Comparison of ENCODE assay signal across 14 cellular contexts in the genomic region with DNA sequence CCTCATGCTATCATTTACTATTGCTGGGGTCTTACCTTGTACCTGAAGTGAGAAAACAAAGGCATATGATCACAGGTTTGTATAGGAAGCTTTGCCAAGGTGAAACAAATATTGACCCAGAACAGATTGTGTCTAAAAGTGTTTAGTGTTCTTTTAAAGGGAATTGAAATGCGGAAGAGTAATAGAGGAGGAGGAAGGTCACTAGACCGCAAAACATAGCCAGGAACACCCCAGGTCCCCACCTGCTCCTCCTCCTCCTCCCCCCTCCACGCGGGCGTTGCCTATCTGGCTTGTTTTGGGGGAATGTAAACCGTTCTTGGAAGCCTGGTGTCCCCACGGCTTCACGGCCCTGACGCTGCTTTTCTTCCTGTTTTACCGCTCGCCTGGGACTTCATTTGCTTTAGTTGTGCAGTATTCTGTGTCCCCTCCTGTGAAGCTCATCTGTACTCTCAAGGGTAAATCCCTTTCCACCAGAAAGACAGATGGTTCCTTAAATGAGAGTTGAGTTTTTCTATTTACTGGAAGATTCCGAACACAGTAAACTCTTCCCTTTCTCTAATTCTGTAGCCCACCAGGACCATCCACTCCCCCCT.
DNase-seq lines count a peak whose midpoint lies in the region; ATAC-seq and TF ChIP-seq lines count a peak whose summit lies in the region.
"Had no signal": no experiment of that assay in that cellular context is flagged by ENCODE, and none has a peak within 500 bp of the region (broad histone marks: within the 10 kb centered on the region; RNA-seq: fewer than 3 reads in every experiment).

No MANE protein-coding gene starts in this region.

- ATAC-seq in WTC11 (peak; percentile 33), HG02884 (IDR thresholded peaks at IDR 0.05; ENCODE audit: unreplicated experiment) (no peak)
- ATAC-seq: activated T-cell treated with anti-CD3 and anti-CD28 coated beads, Interleukin-2, amount 50 U/mL, for 4 hours; gastroesophageal sphincter had no signal

- no peaks in the 10 kb centered on the region for H4K20me1 ChIP-seq in osteoblast (ENCODE audit: insufficient read depth, low read length)

- peaks cover 14% of the 10 kb centered on the region for H3K9me3 Mint-ChIP-seq in WTC11

- no peak overlapping the region for H2AFZ ChIP-seq in osteoblast (ENCODE audit: low read length)

- no peaks in the 10 kb centered on the region for H3K79me2 ChIP-seq in osteoblast (ENCODE audit: insufficient read depth, low read length)

- H3K27me3 ChIP-seq in osteoblast (ENCODE audit: insufficient read depth, low read length) = peaks cover 7% of the 10 kb centered on the region

- H3K4me1 ChIP-seq in osteoblast (ENCODE audit: insufficient read depth, low read length) = peaks cover 12% of the 10 kb centered on the region
- H3K4me1 ChIP-seq: gastroesophageal sphincter had no signal

- H3K4me2 ChIP-seq in osteoblast (ENCODE audit: insufficient read depth, low read length) = peak overlapping the region; percentile 71

- no peak overlapping the region for H3K27ac ChIP-seq in osteoblast (ENCODE audit: low read depth, low read length)
- H3K27ac ChIP-seq: gastroesophageal sphincter had no signal

- POLR2A ChIA-PET in GM10248 (lab: Yijun Ruan, JAX) = no interaction called here
- POLR2A ChIA-PET in WTC11 (lab: Charles Lee) = no interaction called here

- TF ChIP-seq CTCF in GM10248 (IDR thresholded peaks at IDR 0.05; ENCODE audit: control extremely low read depth, extremely low read depth, low read depth, missing control alignments) (no peak), WTC11 (IDR thresholded peaks at IDR 0.05) (no peak), osteoblast (IDR thresholded peaks at IDR 0.05; ENCODE audit: extremely low read depth, low read depth, low read length) (no peak)

- no peaks in the 10 kb centered on the region for H3K36me3 ChIP-seq in osteoblast (ENCODE audit: insufficient read depth, low read length)
- H3K36me3 ChIP-seq: gastroesophageal sphincter had no signal

- DNase-seq in GM10248 (ENCODE audit: extremely low spot score) = peak; percentile 35
- peak; percentile 12 for DNase-seq in LoVo (ENCODE audit: low spot score)
- DNase-seq in WTC11 (ENCODE audit: low spot score) = no peak
- DNase-seq in osteoblast (ENCODE audit: insufficient read length, low spot score, missing footprints) = no peak
- no peak for DNase-seq in ecto neural progenitor cell (ENCODE audit: low spot score)
- no peak for DNase-seq in stimulated activated CD4-positive, alpha-beta T cell treated with anti-CD3 and anti-CD28 coated beads, Interleukin-1b, Interleukin-23, amount 100 ng/mL, for 48 hours
- DNase-seq in NCI-H1694 (lab: John Stamatoyannopoulos, UW) = no peak
- DNase-seq: activated T-cell treated with anti-CD3 and anti-CD28 coated beads, Interleukin-2, amount 50 U/mL, for 4 hours; T-helper 2 cell had no signal

- peaks cover 21% of the 10 kb centered on the region for H3K27me3 Mint-ChIP-seq in WTC11 (ENCODE audit: low read depth)

- H3K9me3 ChIP-seq in osteoblast (ENCODE audit: low read depth, low read length) = no peaks in the 10 kb centered on the region

- no peak overlapping the region for H3K4me3 ChIP-seq in osteoblast (ENCODE audit: insufficient read depth, low read length)
- H3K4me3 ChIP-seq: gastroesophageal sphincter, skin epidermis had no signal

- H3K36me3 Mint-ChIP-seq in WTC11 = no peaks in the 10 kb centered on the region; the same call in 1 of the 2 replicates

- peaks cover 18% of the 10 kb centered on the region for H3K4me1 Mint-ChIP-seq in WTC11

- CTCF ChIA-PET in GM10248 (lab: Yijun Ruan, JAX) = interaction anchor here (3.4 kb wide), 1 partner anchor 57 kb away, joined by 14 read pairs; no protein-coding TSS in a partner anchor
- CTCF ChIA-PET in WTC11 (lab: Charles Lee) = interaction anchor here (0.8 to 3.7 kb wide), 3 partner anchors 10 to 61 kb away, joined by 3 to 16 read pairs (median 3); no protein-coding TSS in a partner anchor

- no peak overlapping the region for H3K4me3 Mint-ChIP-seq in WTC11
- H3K4me3 Mint-ChIP-seq: activated T-cell treated with anti-CD3 and anti-CD28 coated beads, Interleukin-2, amount 50 U/mL, for 4 hours; central memory CD8-positive, alpha-beta T cell; H9 had no signal

- no peak overlapping the region for H3K27ac Mint-ChIP-seq in WTC11
- H3K27ac Mint-ChIP-seq: H9 had no signal

TF ChIP-seq in WTC11, 78 proteins besides CTCF, POLR2A, EP300 and RAD21:
- TF ChIP-seq, protein P1, sequence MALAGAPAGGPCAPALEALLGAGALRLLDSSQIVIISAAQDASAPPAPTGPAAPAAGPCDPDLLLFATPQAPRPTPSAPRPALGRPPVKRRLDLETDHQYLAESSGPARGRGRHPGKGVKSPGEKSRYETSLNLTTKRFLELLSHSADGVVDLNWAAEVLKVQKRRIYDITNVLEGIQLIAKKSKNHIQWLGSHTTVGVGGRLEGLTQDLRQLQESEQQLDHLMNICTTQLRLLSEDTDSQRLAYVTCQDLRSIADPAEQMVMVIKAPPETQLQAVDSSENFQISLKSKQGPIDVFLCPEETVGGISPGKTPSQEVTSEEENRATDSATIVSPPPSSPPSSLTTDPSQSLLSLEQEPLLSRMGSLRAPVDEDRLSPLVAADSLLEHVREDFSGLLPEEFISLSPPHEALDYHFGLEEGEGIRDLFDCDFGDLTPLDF (CRISPR knock-in tag; IDR thresholded peaks at IDR 0.05) = no peak
- TF ChIP-seq ZNF121 (CRISPR knock-in tag; IDR thresholded peaks at IDR 0.05) (no peak), ZNF416 (CRISPR knock-in tag; IDR thresholded peaks at IDR 0.05) (no peak), KAT7 (CRISPR knock-in tag; IDR thresholded peaks at IDR 0.05; ENCODE audit: borderline replicate concordance) (no peak), ZNF232 (CRISPR knock-in tag; IDR thresholded peaks at IDR 0.05) (no peak), JAZF1 (CRISPR knock-in tag; IDR thresholded peaks at IDR 0.05) (no peak)
- TF ChIP-seq, protein P2, sequence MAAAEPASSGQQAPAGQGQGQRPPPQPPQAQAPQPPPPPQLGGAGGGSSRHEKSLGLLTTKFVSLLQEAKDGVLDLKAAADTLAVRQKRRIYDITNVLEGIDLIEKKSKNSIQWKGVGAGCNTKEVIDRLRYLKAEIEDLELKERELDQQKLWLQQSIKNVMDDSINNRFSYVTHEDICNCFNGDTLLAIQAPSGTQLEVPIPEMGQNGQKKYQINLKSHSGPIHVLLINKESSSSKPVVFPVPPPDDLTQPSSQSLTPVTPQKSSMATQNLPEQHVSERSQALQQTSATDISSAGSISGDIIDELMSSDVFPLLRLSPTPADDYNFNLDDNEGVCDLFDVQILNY (CRISPR knock-in tag; IDR thresholded peaks at IDR 0.05) = no peak
- TF ChIP-seq, protein P3, sequence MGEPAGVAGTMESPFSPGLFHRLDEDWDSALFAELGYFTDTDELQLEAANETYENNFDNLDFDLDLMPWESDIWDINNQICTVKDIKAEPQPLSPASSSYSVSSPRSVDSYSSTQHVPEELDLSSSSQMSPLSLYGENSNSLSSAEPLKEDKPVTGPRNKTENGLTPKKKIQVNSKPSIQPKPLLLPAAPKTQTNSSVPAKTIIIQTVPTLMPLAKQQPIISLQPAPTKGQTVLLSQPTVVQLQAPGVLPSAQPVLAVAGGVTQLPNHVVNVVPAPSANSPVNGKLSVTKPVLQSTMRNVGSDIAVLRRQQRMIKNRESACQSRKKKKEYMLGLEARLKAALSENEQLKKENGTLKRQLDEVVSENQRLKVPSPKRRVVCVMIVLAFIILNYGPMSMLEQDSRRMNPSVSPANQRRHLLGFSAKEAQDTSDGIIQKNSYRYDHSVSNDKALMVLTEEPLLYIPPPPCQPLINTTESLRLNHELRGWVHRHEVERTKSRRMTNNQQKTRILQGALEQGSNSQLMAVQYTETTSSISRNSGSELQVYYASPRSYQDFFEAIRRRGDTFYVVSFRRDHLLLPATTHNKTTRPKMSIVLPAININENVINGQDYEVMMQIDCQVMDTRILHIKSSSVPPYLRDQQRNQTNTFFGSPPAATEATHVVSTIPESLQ (CRISPR knock-in tag; IDR thresholded peaks at IDR 0.05) = no peak

Comparison
In these comparisons a context has a peak if more than half of its experiments do, and no peak if none do; other contexts are left out.
1. DNase-seq: peak in GM10248 (single experiment) and LoVo (single experiment); none in WTC11 (single experiment), osteoblast (single experiment), ecto neural progenitor cell (single experiment), stimulated activated CD4-positive, alpha-beta T cell treated with anti-CD3 and anti-CD28 coated beads, Interleukin-1b, Interleukin-23, amount 100 ng/mL, for 48 hours (single experiment) and NCI-H1694 (single experiment).